Comparison of ENCODE assay signal across 1 cellular context in genomic region chr5:157265714-157266285, GRCh38.
TF ChIP-seq lines count a peak whose summit lies in the region.

CYFIP2 (plus strand) TSS chr5:157266123; CDS start chr5:157285362, 19,239 bp downstream.

TF ChIP-seq in H1, 55 proteins besides CTCF, POLR2A, EP300 and RAD21 (continued from another document):
- TF ChIP-seq ATF3 (IDR thresholded peaks at IDR 0.05; ENCODE audit: insufficient read depth, low read depth, low read length) = no peak
- TF ChIP-seq TEAD4 (IDR thresholded peaks at IDR 0.05; ENCODE audit: low read depth, low read length) = no peak
- TF ChIP-seq PHF8 (conservative IDR thresholded peaks at IDR 0.05; ENCODE audit: low read depth, low read length) = peak; percentile 64
- TF ChIP-seq JUND (IDR thresholded peaks at IDR 0.05; ENCODE audit: low read length) = no peak
- peak; percentile 72 for TF ChIP-seq KDM4A (IDR thresholded peaks at IDR 0.05; ENCODE audit: low read depth, low read length, severe bottlenecking)
- peak; percentile 64 for TF ChIP-seq TAF1 (IDR thresholded peaks at IDR 0.05; ENCODE audit: low read depth, low read length)
- TF ChIP-seq TAF7 (optimal IDR thresholded peaks at IDR 0.05; ENCODE audit: borderline replicate concordance, low read depth, low read length) = peak; percentile 20
- TF ChIP-seq POLR2AphosphoS5 (IDR thresholded peaks at IDR 0.05; ENCODE audit: low read depth, low read length) = peak; percentile 65; the same call in 1 of the 2 replicates
- TF ChIP-seq, protein P1, sequence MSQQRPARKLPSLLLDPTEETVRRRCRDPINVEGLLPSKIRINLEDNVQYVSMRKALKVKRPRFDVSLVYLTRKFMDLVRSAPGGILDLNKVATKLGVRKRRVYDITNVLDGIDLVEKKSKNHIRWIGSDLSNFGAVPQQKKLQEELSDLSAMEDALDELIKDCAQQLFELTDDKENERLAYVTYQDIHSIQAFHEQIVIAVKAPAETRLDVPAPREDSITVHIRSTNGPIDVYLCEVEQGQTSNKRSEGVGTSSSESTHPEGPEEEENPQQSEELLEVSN (IDR thresholded peaks at IDR 0.05) = peak; percentile 58
- no peak for TF ChIP-seq SIRT6 (IDR thresholded peaks at IDR 0.05; ENCODE audit: low read length)
- no peak for TF ChIP-seq CHD2 (IDR thresholded peaks at IDR 0.05; ENCODE audit: low read length)
- TF ChIP-seq, protein P2, sequence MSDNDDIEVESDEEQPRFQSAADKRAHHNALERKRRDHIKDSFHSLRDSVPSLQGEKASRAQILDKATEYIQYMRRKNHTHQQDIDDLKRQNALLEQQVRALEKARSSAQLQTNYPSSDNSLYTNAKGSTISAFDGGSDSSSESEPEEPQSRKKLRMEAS (IDR thresholded peaks at IDR 0.05) = 0 out of 2 replicates have a peak, but pooled peaks have one; percentile 25
- peak; percentile 38; the same call in 1 of the 2 replicates for TF ChIP-seq TBP (IDR thresholded peaks at IDR 0.05; ENCODE audit: low read depth, low read length)
- TF ChIP-seq RBBP5 (IDR thresholded peaks at IDR 0.05; ENCODE audit: borderline replicate concordance, low read depth, low read length) = peak; percentile 8; the same call in 1 of the 2 replicates
- TF ChIP-seq GTF2F1 (IDR thresholded peaks at IDR 0.05; ENCODE audit: borderline replicate concordance, low read depth, low read length) = no peak
